ENCODE assay signal across 1 cellular context in genomic region chr5:141958773-141959172, GRCh38.
TF ChIP-seq lines count a peak whose summit lies in the region.

No MANE protein-coding gene starts in this region.

TF ChIP-seq in H1, 55 proteins besides CTCF, POLR2A, EP300 and RAD21:
- TF ChIP-seq SIRT6 (IDR thresholded peaks at IDR 0.05; ENCODE audit: low read length) (no peak), EZH2 (IDR thresholded peaks at IDR 0.05; ENCODE audit: low read depth, low read length, severe bottlenecking) (no peak), ATF3 (IDR thresholded peaks at IDR 0.05; ENCODE audit: insufficient read depth, low read depth, low read length) (no peak), SP4 (IDR thresholded peaks at IDR 0.05; ENCODE audit: low read length) (no peak), KDM5A (IDR thresholded peaks at IDR 0.05; ENCODE audit: low read length) (no peak), SUZ12 (IDR thresholded peaks at IDR 0.05; ENCODE audit: low read length) (no peak), TAF1 (IDR thresholded peaks at IDR 0.05; ENCODE audit: low read depth, low read length) (no peak), MAFK (IDR thresholded peaks at IDR 0.05; ENCODE audit: low read depth, low read length) (no peak), CBX5 (IDR thresholded peaks at IDR 0.05; ENCODE audit: low read depth, low read length) (no peak), EGR1 (IDR thresholded peaks at IDR 0.05; ENCODE audit: borderline replicate concordance, low read depth, low read length) (no peak)
TF ChIP-seq in H1: peak in this region for 0.
